16 cellular contexts compared by ENCODE assay signal in the genomic region with DNA sequence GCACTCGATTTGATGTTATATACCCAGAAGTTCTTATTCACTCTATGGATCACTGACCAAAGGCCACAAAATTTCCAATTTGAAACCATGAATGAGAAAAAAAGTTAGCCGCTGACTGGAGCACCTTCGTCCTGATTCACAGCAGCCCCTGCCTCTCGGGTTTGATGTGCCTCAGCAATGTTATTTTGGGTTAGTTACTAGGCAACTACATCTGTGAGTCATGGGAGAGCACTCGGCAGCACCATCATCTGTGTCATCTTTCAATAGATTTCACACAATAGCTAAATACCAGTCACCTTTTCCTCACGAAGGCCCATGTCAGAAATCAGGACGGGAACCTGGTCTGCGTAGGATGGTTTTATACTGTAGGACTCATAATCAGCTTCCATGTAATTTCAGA.
DNase-seq lines count a peak whose midpoint lies in the region; ATAC-seq and TF ChIP-seq lines count a peak whose summit lies in the region.
"Had no signal": no experiment of that assay in that cellular context is flagged by ENCODE, and none has a peak within 500 bp of the region (broad histone marks: within the 10 kb centered on the region; RNA-seq: fewer than 3 reads in every experiment).

No MANE protein-coding gene starts in this region.

- H3F3A ChIP-seq in PC-3 (ENCODE audit: low read length, unreplicated experiment): no peaks in the 10 kb centered on the region

- H4K20me1 ChIP-seq in PC-3 (ENCODE audit: low read length): no peaks in the 10 kb centered on the region

- no peaks in the 10 kb centered on the region for H3K9me3 ChIP-seq in PC-3 (ENCODE audit: low read length)
- H3K9me3 ChIP-seq: HAP-1 had no signal

- H3K4me3 ChIP-seq in PC-3 (ENCODE audit: low read length): no peak overlapping the region
- H3K4me3 ChIP-seq: HAP-1 had no signal

- DNase-seq in Right ventricle myocardium superior (no peak), Right ventricle myocardium inferior (ENCODE audit: missing footprints) (no peak), PC-3 (peak; percentile 65), glomerular visceral epithelial cell (ENCODE audit: extremely low spot score) (peak; percentile 82), superior temporal gyrus (ENCODE audit: extremely low spot score) (peak; percentile 40)
- DNase-seq in activated CD4-positive, CD25-positive, alpha-beta regulatory T cell (lab: John Stamatoyannopoulos, UW): no peak
- no peak for DNase-seq in activated CD8-positive, alpha-beta memory T cell treated with anti-CD3 and anti-CD28 coated beads for 24 hours
- DNase-seq: activated CD8-positive, alpha-beta memory T cell treated with anti-CD3 and anti-CD28 coated beads, Interleukin-2, amount 50 U/mL, for 4 hours; aorta; erythroblast; GDM1; natural killer cell; NCI-H82; stimulated activated naive CD4-positive, alpha-beta T cell treated with Interleukin-2 at 50 U/mL for 16 hours had no signal

- intact Hi-C loops in Right ventricle myocardium superior (cut with DNase I): no loop called here
- intact Hi-C loops in Right ventricle myocardium inferior (cut with DNase I): no loop called here
- intact Hi-C loops in PC-3 (cut with micrococcal nuclease): no loop called here

- no peaks in the 10 kb centered on the region for H3K79me2 ChIP-seq in PC-3 (ENCODE audit: low read length)

- no peak overlapping the region for H3K9ac ChIP-seq in PC-3 (ENCODE audit: low read length)

- ATAC-seq in Right ventricle myocardium superior (ENCODE audit: poor library complexity) (peak; percentile 73), Right ventricle myocardium inferior (no peak), PC-3 (peak; percentile 83), GM19455 (IDR thresholded peaks at IDR 0.05; ENCODE audit: unreplicated experiment) (no peak)
- ATAC-seq: natural killer cell had no signal

- H2AFZ ChIP-seq in PC-3 (ENCODE audit: low read length): no peak overlapping the region

- BruUV-seq in PC-3 (replicated peaks; lab: Mats Ljungman, UMichigan): no TSS peak

- POLR2A ChIA-PET in PC-3 (lab: Charles Lee; ENCODE audit: unreplicated experiment): no interaction called here

- H3K27me3 ChIP-seq in PC-3 (ENCODE audit: low read length): no peaks in the 10 kb centered on the region

- no peaks in the 10 kb centered on the region for H3K36me3 ChIP-seq in PC-3 (ENCODE audit: low read depth, low read length)
- H3K36me3 ChIP-seq: HAP-1 had no signal

- no peak for TF ChIP-seq CTCF in PC-3 (conservative IDR thresholded peaks at IDR 0.05; ENCODE audit: low read depth, low read length)

- no peak overlapping the region for H3K4me2 ChIP-seq in PC-3 (ENCODE audit: low read length)

- H3K9me2 ChIP-seq in PC-3 (replicated peaks; ENCODE audit: low read length): no peaks in the 10 kb centered on the region

- CTCF ChIA-PET in PC-3 (lab: Charles Lee): no interaction called here

- H3K27ac ChIP-seq in PC-3 (ENCODE audit: low read length): no peak overlapping the region

- H3K4me1 ChIP-seq in PC-3 (ENCODE audit: insufficient read depth, low read length): no peaks in the 10 kb centered on the region
- H3K4me1 ChIP-seq: HAP-1 had no signal

Comparison
In these comparisons a context has a peak if more than half of its experiments do, and no peak if none do; other contexts are left out.
1. ATAC-seq: peak in Right ventricle myocardium superior (single experiment) and PC-3 (single experiment); none in Right ventricle myocardium inferior (single experiment) and GM19455 (single experiment).
2. DNase-seq: peak in PC-3 (single experiment), glomerular visceral epithelial cell (single experiment) and superior temporal gyrus (single experiment); none in Right ventricle myocardium superior (single experiment), Right ventricle myocardium inferior (single experiment), activated CD4-positive, CD25-positive, alpha-beta regulatory T cell (0 of 4) and activated CD8-positive, alpha-beta memory T cell treated with anti-CD3 and anti-CD28 coated beads for 24 hours (single experiment).